ENCODE assay signal across 1 cellular context in the genomic region with DNA sequence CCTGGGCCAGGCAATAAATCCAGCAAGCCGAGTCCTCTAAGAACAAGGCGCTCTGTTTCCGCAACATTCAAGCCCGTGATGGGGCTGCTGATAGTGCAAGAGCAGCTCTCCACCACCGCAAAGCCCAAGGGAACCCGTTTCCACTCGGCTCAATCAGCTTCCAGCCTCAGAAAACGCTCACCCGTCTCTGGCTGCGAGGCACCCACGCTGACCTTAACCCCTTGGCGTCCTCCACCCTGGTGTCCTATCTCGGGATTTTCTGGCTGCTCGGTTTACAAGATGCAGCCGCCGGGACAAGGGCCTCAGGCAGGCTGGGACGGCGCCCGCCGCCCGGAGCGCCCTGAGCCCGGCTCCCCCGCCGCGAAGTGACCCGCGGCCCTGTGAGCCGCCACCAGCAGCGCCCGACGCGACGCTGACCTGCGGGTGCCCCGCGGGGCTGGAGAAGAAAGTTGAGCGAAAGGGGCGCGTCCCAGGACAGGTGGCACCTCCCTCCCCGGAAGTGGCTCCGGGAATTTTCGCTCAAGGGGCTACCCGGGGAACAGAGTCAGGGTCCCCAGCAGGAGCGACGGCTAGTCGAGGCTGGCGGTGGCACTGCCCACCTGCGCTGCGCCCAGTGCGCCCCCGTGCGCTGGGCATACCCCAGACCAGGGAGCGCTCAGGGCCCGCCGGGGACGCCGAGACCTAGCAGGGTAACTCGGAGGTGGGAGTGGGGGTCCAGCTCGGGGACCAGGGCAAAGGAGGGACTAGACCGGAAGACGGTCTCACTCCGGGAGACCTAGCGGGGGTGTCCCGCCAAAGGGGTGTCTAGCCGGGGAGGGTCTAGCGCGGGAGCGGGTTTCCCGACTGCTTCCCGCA.
TF ChIP-seq lines count a peak whose summit lies in the region.

No MANE protein-coding gene starts in this region.

TF ChIP-seq in GM12878, 131 proteins besides CTCF, POLR2A, EP300 and RAD21 (continues in another document):
- TF ChIP-seq, protein P1, sequence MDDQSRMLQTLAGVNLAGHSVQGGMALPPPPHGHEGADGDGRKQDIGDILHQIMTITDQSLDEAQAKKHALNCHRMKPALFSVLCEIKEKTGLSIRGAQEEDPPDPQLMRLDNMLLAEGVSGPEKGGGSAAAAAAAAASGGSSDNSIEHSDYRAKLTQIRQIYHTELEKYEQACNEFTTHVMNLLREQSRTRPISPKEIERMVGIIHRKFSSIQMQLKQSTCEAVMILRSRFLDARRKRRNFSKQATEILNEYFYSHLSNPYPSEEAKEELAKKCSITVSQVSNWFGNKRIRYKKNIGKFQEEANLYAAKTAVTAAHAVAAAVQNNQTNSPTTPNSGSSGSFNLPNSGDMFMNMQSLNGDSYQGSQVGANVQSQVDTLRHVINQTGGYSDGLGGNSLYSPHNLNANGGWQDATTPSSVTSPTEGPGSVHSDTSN (IDR thresholded peaks at IDR 0.05; ENCODE audit: insufficient replicate concordance, low read depth, low read length) = no peak
- TF ChIP-seq, protein P2, sequence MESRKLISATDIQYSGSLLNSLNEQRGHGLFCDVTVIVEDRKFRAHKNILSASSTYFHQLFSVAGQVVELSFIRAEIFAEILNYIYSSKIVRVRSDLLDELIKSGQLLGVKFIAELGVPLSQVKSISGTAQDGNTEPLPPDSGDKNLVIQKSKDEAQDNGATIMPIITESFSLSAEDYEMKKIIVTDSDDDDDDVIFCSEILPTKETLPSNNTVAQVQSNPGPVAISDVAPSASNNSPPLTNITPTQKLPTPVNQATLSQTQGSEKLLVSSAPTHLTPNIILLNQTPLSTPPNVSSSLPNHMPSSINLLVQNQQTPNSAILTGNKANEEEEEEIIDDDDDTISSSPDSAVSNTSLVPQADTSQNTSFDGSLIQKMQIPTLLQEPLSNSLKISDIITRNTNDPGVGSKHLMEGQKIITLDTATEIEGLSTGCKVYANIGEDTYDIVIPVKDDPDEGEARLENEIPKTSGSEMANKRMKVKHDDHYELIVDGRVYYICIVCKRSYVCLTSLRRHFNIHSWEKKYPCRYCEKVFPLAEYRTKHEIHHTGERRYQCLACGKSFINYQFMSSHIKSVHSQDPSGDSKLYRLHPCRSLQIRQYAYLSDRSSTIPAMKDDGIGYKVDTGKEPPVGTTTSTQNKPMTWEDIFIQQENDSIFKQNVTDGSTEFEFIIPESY (IDR thresholded peaks at IDR 0.05) = no peak
- TF ChIP-seq TARDBP (IDR thresholded peaks at IDR 0.05; ENCODE audit: borderline replicate concordance) (no peak), HDGF (IDR thresholded peaks at IDR 0.05) (no peak), TAF1 (IDR thresholded peaks at IDR 0.05; ENCODE audit: borderline replicate concordance, low read depth, low read length) (no peak), EED (IDR thresholded peaks at IDR 0.05; ENCODE audit: low read depth) (peak; percentile 43), RUNX3 (IDR thresholded peaks at IDR 0.05; ENCODE audit: low read length) (peak; percentile 48), KLF5 (IDR thresholded peaks at IDR 0.05; ENCODE audit: partially characterized antibody) (no peak), ZNF217 (IDR thresholded peaks at IDR 0.05) (no peak), SMC3 (IDR thresholded peaks at IDR 0.05; ENCODE audit: borderline replicate concordance, low read length) (no peak), IKZF1 (conservative IDR thresholded peaks at IDR 0.05) (peak; percentile 70), RB1 (IDR thresholded peaks at IDR 0.05; ENCODE audit: borderline replicate concordance) (0 out of 2 replicates have a peak, but pooled peaks have one; percentile 20), SIN3A (IDR thresholded peaks at IDR 0.05; ENCODE audit: low read depth, low read length) (no peak), EGR1 (IDR thresholded peaks at IDR 0.05; ENCODE audit: borderline replicate concordance in 1 of 2, low read depth in 2 of 2, low read length in 2 of 2) (no peak), LARP7 (IDR thresholded peaks at IDR 0.05) (peak; percentile 69), IRF4 (IDR thresholded peaks at IDR 0.05; ENCODE audit: low read depth, low read length) (no peak), PAX5 (IDR thresholded peaks at IDR 0.05; ENCODE audit: borderline replicate concordance, low read depth, low read length) (no peak), ZZZ3 (IDR thresholded peaks at IDR 0.05; ENCODE audit: control insufficient read depth, insufficient read length, low read depth) (no peak), MTA3 (IDR thresholded peaks at IDR 0.05; ENCODE audit: borderline replicate concordance, low read length) (no peak), BHLHE40 (IDR thresholded peaks at IDR 0.05; ENCODE audit: borderline replicate concordance in 1 of 2, low read depth in 2 of 2, low read length in 1 of 2) (no peak; a peak in 1 of 4 replicates), MEF2A (IDR thresholded peaks at IDR 0.05; ENCODE audit: insufficient read depth, low read depth, low read length) (no peak), IKZF2 (IDR thresholded peaks at IDR 0.05) (0 out of 4 replicates have a peak, but pooled peaks of 1 of the 2 experiments have one; percentile 13), ZSCAN29 (IDR thresholded peaks at IDR 0.05) (no peak), FOXM1 (IDR thresholded peaks at IDR 0.05; ENCODE audit: low read depth, low read length) (no peak), GABPA (IDR thresholded peaks at IDR 0.05; ENCODE audit: low read depth) (no peak), ESRRA (IDR thresholded peaks at IDR 0.05; ENCODE audit: low read length) (no peak), HDAC2 (IDR thresholded peaks at IDR 0.05) (no peak), FOXK2 (IDR thresholded peaks at IDR 0.05) (no peak), ETV6 (conservative IDR thresholded peaks at IDR 0.05 in 1 of 2, IDR thresholded peaks at IDR 0.05 in 1 of 2; ENCODE audit: borderline replicate concordance in 1 of 2, low read depth in 1 of 2) (no peak), CHD2 (IDR thresholded peaks at IDR 0.05; ENCODE audit: borderline replicate concordance, low read depth, low read length) (no peak), DPF2 (IDR thresholded peaks at IDR 0.05) (peak; percentile 69), CHD1 (IDR thresholded peaks at IDR 0.05; ENCODE audit: low read depth, low read length) (no peak), EZH2 (IDR thresholded peaks at IDR 0.05; ENCODE audit: borderline replicate concordance, control insufficient read depth, low read depth, low read length) (no peak), KDM1A (IDR thresholded peaks at IDR 0.05; ENCODE audit: borderline replicate concordance) (no peak)
- TF ChIP-seq, protein P3, sequence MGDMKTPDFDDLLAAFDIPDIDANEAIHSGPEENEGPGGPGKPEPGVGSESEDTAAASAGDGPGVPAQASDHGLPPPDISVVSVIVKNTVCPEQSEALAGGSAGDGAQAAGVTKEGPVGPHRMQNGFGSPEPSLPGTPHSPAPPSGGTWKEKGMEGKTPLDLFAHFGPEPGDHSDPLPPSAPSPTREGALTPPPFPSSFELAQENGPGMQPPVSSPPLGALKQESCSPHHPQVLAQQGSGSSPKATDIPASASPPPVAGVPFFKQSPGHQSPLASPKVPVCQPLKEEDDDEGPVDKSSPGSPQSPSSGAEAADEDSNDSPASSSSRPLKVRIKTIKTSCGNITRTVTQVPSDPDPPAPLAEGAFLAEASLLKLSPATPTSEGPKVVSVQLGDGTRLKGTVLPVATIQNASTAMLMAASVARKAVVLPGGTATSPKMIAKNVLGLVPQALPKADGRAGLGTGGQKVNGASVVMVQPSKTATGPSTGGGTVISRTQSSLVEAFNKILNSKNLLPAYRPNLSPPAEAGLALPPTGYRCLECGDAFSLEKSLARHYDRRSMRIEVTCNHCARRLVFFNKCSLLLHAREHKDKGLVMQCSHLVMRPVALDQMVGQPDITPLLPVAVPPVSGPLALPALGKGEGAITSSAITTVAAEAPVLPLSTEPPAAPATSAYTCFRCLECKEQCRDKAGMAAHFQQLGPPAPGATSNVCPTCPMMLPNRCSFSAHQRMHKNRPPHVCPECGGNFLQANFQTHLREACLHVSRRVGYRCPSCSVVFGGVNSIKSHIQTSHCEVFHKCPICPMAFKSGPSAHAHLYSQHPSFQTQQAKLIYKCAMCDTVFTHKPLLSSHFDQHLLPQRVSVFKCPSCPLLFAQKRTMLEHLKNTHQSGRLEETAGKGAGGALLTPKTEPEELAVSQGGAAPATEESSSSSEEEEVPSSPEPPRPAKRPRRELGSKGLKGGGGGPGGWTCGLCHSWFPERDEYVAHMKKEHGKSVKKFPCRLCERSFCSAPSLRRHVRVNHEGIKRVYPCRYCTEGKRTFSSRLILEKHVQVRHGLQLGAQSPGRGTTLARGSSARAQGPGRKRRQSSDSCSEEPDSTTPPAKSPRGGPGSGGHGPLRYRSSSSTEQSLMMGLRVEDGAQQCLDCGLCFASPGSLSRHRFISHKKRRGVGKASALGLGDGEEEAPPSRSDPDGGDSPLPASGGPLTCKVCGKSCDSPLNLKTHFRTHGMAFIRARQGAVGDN (IDR thresholded peaks at IDR 0.05) = no peak; the same call in 1 of the 2 replicates
- TF ChIP-seq, protein P4, sequence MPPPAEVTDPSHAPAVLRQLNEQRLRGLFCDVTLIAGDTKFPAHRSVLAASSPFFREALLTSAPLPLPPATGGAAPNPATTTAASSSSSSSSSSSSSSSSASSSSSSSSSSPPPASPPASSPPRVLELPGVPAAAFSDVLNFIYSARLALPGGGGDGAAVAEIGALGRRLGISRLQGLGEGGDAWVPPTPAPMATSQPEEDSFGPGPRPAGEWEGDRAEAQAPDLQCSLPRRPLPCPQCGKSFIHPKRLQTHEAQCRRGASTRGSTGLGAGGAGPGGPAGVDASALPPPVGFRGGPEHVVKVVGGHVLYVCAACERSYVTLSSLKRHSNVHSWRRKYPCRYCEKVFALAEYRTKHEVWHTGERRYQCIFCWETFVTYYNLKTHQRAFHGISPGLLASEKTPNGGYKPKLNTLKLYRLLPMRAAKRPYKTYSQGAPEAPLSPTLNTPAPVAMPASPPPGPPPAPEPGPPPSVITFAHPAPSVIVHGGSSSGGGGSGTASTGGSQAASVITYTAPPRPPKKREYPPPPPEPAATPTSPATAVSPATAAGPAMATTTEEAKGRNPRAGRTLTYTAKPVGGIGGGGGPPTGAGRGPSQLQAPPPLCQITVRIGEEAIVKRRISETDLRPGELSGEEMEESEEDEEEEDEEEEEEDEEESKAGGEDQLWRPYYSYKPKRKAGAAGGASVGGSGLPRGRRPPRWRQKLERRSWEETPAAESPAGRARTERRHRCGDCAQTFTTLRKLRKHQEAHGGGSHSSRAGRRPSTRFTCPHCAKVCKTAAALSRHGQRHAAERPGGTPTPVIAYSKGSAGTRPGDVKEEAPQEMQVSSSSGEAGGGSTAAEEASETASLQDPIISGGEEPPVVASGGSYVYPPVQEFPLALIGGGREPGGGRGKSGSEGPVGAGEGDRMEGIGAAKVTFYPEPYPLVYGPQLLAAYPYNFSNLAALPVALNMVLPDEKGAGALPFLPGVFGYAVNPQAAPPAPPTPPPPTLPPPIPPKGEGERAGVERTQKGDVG (CRISPR knock-in tag; IDR thresholded peaks at IDR 0.05) = no peak
- TF ChIP-seq, protein P5, sequence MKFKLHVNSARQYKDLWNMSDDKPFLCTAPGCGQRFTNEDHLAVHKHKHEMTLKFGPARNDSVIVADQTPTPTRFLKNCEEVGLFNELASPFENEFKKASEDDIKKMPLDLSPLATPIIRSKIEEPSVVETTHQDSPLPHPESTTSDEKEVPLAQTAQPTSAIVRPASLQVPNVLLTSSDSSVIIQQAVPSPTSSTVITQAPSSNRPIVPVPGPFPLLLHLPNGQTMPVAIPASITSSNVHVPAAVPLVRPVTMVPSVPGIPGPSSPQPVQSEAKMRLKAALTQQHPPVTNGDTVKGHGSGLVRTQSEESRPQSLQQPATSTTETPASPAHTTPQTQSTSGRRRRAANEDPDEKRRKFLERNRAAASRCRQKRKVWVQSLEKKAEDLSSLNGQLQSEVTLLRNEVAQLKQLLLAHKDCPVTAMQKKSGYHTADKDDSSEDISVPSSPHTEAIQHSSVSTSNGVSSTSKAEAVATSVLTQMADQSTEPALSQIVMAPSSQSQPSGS (IDR thresholded peaks at IDR 0.05; ENCODE audit: low read length) = no peak
- TF ChIP-seq, protein P6, sequence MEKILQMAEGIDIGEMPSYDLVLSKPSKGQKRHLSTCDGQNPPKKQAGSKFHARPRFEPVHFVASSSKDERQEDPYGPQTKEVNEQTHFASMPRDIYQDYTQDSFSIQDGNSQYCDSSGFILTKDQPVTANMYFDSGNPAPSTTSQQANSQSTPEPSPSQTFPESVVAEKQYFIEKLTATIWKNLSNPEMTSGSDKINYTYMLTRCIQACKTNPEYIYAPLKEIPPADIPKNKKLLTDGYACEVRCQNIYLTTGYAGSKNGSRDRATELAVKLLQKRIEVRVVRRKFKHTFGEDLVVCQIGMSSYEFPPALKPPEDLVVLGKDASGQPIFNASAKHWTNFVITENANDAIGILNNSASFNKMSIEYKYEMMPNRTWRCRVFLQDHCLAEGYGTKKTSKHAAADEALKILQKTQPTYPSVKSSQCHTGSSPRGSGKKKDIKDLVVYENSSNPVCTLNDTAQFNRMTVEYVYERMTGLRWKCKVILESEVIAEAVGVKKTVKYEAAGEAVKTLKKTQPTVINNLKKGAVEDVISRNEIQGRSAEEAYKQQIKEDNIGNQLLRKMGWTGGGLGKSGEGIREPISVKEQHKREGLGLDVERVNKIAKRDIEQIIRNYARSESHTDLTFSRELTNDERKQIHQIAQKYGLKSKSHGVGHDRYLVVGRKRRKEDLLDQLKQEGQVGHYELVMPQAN (conservative IDR thresholded peaks at IDR 0.05) = 0 out of 2 replicates have a peak, but pooled peaks have one; percentile 29
- TF ChIP-seq, protein P7, sequence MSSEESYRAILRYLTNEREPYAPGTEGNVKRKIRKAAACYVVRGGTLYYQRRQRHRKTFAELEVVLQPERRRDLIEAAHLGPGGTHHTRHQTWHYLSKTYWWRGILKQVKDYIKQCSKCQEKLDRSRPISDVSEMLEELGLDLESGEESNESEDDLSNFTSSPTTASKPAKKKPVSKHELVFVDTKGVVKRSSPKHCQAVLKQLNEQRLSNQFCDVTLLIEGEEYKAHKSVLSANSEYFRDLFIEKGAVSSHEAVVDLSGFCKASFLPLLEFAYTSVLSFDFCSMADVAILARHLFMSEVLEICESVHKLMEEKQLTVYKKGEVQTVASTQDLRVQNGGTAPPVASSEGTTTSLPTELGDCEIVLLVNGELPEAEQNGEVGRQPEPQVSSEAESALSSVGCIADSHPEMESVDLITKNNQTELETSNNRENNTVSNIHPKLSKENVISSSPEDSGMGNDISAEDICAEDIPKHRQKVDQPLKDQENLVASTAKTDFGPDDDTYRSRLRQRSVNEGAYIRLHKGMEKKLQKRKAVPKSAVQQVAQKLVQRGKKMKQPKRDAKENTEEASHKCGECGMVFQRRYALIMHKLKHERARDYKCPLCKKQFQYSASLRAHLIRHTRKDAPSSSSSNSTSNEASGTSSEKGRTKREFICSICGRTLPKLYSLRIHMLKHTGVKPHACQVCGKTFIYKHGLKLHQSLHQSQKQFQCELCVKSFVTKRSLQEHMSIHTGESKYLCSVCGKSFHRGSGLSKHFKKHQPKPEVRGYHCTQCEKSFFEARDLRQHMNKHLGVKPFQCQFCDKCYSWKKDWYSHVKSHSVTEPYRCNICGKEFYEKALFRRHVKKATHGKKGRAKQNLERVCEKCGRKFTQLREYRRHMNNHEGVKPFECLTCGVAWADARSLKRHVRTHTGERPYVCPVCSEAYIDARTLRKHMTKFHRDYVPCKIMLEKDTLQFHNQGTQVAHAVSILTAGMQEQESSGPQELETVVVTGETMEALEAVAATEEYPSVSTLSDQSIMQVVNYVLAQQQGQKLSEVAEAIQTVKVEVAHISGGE (CRISPR knock-in tag; IDR thresholded peaks at IDR 0.05) = no peak
- TF ChIP-seq, protein P8, sequence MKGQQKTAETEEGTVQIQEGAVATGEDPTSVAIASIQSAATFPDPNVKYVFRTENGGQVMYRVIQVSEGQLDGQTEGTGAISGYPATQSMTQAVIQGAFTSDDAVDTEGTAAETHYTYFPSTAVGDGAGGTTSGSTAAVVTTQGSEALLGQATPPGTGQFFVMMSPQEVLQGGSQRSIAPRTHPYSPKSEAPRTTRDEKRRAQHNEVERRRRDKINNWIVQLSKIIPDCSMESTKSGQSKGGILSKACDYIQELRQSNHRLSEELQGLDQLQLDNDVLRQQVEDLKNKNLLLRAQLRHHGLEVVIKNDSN (IDR thresholded peaks at IDR 0.05; ENCODE audit: borderline replicate concordance, extremely low read length, insufficient read depth, low read depth, low read length) = no peak
